2 cellular contexts compared by ENCODE assay signal in the genomic region with DNA sequence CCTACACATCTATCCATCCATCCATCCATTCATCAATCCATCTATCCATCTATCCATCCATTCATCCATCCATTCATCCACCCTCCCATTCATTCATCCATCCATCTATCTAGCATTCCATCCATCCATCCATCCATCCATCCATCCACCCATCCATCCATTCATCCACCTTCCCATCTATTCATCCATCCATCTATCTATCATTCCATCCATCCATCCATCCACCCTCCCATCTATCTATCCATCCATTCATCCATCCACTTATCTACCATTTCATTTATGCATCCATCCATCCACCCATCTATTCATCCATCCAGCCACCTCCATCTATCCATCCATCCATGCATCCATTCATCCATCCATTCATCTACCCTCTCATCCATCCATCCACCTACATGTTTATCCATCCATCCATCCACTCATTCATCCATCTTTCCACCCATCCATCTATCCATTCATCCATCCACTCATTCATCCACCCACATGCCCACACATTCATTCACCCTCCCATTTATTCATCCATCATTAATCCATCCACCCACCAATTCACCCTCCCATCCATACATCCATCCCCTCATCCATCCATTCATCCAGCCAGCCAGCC.
A peak's percentile ranks its signal among the peaks of the same experiment; 100 is the strongest.
TF ChIP-seq lines count a peak whose summit lies in the region.

No MANE protein-coding gene starts in this region.

TF ChIP-seq in HEK293, 187 proteins besides CTCF, POLR2A, EP300 and RAD21:
- no peak for TF ChIP-seq ZBTB8A (tag by site-specific recombination; IDR thresholded peaks at IDR 0.05)
- no peak for TF ChIP-seq ZNF530 (tag by site-specific recombination; IDR thresholded peaks at IDR 0.05; ENCODE audit: low read depth)
- 0 out of 2 replicates have a peak, but pooled peaks have one; percentile 8 for TF ChIP-seq ZNF157 (tag by site-specific recombination; IDR thresholded peaks at IDR 0.05)
- 0 out of 2 replicates have a peak, but pooled peaks have one; percentile 23 for TF ChIP-seq ZNF202 (tag by site-specific recombination; IDR thresholded peaks at IDR 0.05; ENCODE audit: borderline replicate concordance)
- no peak for TF ChIP-seq ZNF211 (tag by site-specific recombination; IDR thresholded peaks at IDR 0.05; ENCODE audit: low read depth)
- no peak for TF ChIP-seq SP3 (tag by site-specific recombination; IDR thresholded peaks at IDR 0.05)
- peak; percentile 89 for TF ChIP-seq ZNF366 (tag by site-specific recombination; conservative IDR thresholded peaks at IDR 0.05)
- TF ChIP-seq ZBTB17 (tag by site-specific recombination; IDR thresholded peaks at IDR 0.05): peak; percentile 99
- no peak for TF ChIP-seq ZNF624 (tag by site-specific recombination; IDR thresholded peaks at IDR 0.05)
- no peak for TF ChIP-seq ZNF311 (tag by site-specific recombination; IDR thresholded peaks at IDR 0.05; ENCODE audit: borderline replicate concordance)
- TF ChIP-seq ZNF223 (tag by site-specific recombination; IDR thresholded peaks at IDR 0.05): 0 out of 2 replicates have a peak, but pooled peaks have one; percentile 25

TF ChIP-seq in IMR-90, 13 proteins besides CTCF, POLR2A, EP300 and RAD21:
- TF ChIP-seq SMC3 (IDR thresholded peaks at IDR 0.05; ENCODE audit: low read depth, low read length) (no peak), USF2 (IDR thresholded peaks at IDR 0.05; ENCODE audit: low read depth, low read length) (no peak), NFE2L2 (IDR thresholded peaks at IDR 0.05; ENCODE audit: low read depth, low read length) (no peak), MAZ (IDR thresholded peaks at IDR 0.05; ENCODE audit: borderline replicate concordance, low read depth, low read length) (no peak), MAFK (IDR thresholded peaks at IDR 0.05; ENCODE audit: low read depth, low read length) (no peak), MXI1 (IDR thresholded peaks at IDR 0.05; ENCODE audit: borderline replicate concordance, low read depth, low read length) (no peak), RCOR1 (IDR thresholded peaks at IDR 0.05; ENCODE audit: insufficient replicate concordance, low read length) (no peak), CHD1 (IDR thresholded peaks at IDR 0.05; ENCODE audit: low read depth, low read length) (no peak), RFX5 (IDR thresholded peaks at IDR 0.05; ENCODE audit: low read depth, low read length) (no peak)
- TF ChIP-seq, protein P1, sequence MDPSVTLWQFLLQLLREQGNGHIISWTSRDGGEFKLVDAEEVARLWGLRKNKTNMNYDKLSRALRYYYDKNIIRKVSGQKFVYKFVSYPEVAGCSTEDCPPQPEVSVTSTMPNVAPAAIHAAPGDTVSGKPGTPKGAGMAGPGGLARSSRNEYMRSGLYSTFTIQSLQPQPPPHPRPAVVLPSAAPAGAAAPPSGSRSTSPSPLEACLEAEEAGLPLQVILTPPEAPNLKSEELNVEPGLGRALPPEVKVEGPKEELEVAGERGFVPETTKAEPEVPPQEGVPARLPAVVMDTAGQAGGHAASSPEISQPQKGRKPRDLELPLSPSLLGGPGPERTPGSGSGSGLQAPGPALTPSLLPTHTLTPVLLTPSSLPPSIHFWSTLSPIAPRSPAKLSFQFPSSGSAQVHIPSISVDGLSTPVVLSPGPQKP (IDR thresholded peaks at IDR 0.05; ENCODE audit: borderline replicate concordance, low read depth, low read length): no peak
TF ChIP-seq in IMR-90: peak in this region for 0.
